20 cellular contexts compared by ENCODE assay signal in genomic region chr4:125049711-125050110, GRCh38.
A peak's percentile ranks its signal among the peaks of the same experiment; 100 is the strongest.
DNase-seq lines count a peak whose midpoint lies in the region; ATAC-seq and TF ChIP-seq lines count a peak whose summit lies in the region.
"Had no signal": no experiment of that assay in that cellular context is flagged by ENCODE, and none has a peak within 500 bp of the region (broad histone marks: within the 10 kb centered on the region; RNA-seq: fewer than 3 reads in every experiment).

No MANE protein-coding gene starts in this region.

- no peak overlapping the region for H3K4me3 ChIP-seq in AG04450 (ENCODE audit: low read depth, low read length)
- H3K4me3 ChIP-seq in adipocyte (ENCODE audit: low read length), result no peak overlapping the region
- H3K4me3 ChIP-seq in fibroblast of pulmonary artery (replicated peaks; ENCODE audit: low read depth, low read length), result no peak overlapping the region
- H3K4me3 ChIP-seq: GM12878 had no signal

- H3K27me3 ChIP-seq in AG04450 (ENCODE audit: control insufficient read depth, insufficient read depth, low read length) (no peaks in the 10 kb centered on the region), adipocyte (replicated peaks; ENCODE audit: control insufficient read depth, insufficient read depth, low read length) (no peaks in the 10 kb centered on the region)

- no peak for ATAC-seq in left lobe of liver
- ATAC-seq: GM12878, HCT116, PC-3, SK-N-SH treated with all-trans-retinoic acid at 6 μM for 48 hours had no signal

- H3K27ac ChIP-seq in AG04450 (ENCODE audit: low read depth, low read length), result no peak overlapping the region
- H3K27ac ChIP-seq: 22Rv1, RWPE1 had no signal

- CTCF ChIA-PET in AG04450 (lab: Charles Lee), result no interaction called here

- DNase-seq in DMS53 (lab: John Stamatoyannopoulos, UW) (peak; percentile 9), DMS53 treated with DMSO at 0.1 percent for 48 hours (lab: John Stamatoyannopoulos, UW; ENCODE audit: unreplicated experiment) (no peak), AG04450 (ENCODE audit: low read depth, low spot score) (peak; percentile 23), adipocyte (ENCODE audit: low read depth) (peak; percentile 71), fibroblast of pulmonary artery (ENCODE audit: low read depth) (peak; percentile 68), midbrain (lab: John Stamatoyannopoulos, UW) (no peak), left lobe of liver (ENCODE audit: low spot score) (no peak), DMS 273 treated with DMSO at 0.1 percent for 48 hours (lab: John Stamatoyannopoulos, UW) (no peak)
- DNase-seq: EL, KBM-7, NCI-H187, NCI-H2171, NCI-H82, PC-3, SIG-M5 had no signal

- H3K9me3 ChIP-seq in AG04450 (ENCODE audit: control insufficient read depth, insufficient read depth, low read length), result no peaks in the 10 kb centered on the region
- H3K9me3 ChIP-seq in adipocyte (ENCODE audit: control insufficient read depth, low read length), result peaks cover 3% of the 10 kb centered on the region

- H3K4me1 ChIP-seq in adipocyte (ENCODE audit: control insufficient read depth, insufficient read depth, low read length), result peaks cover 12% of the 10 kb centered on the region

- no peak overlapping the region for H3K9ac ChIP-seq in adipocyte (ENCODE audit: low read length)

- H3K36me3 ChIP-seq in adipocyte (ENCODE audit: control insufficient read depth, insufficient read depth, low read length, severe bottlenecking), result no peaks in the 10 kb centered on the region

- POLR2A ChIA-PET in AG04450 (lab: Yijun Ruan, JAX), result no interaction called here

- TF ChIP-seq CTCF in AG04450 (IDR thresholded peaks at IDR 0.05; ENCODE audit: low read depth, low read length) (no peak), fibroblast of pulmonary artery (IDR thresholded peaks at IDR 0.05; ENCODE audit: low read length, missing control alignments) (no peak)

Comparison
In these comparisons a context has a peak if more than half of its experiments do, and no peak if none do; other contexts are left out.
1. DNase-seq: peak in DMS53 (single experiment), AG04450 (single experiment), adipocyte (single experiment) and fibroblast of pulmonary artery (single experiment); none in DMS53 treated with DMSO at 0.1 percent for 48 hours (single experiment), midbrain (single experiment), left lobe of liver (single experiment) and DMS 273 treated with DMSO at 0.1 percent for 48 hours (single experiment).